In genomic region chr12:40999212-40999611, GRCh38 we compare ENCODE assay signal across 25 cellular contexts.
"Had no signal": no experiment of that assay in that cellular context is flagged by ENCODE, and none has a peak within 500 bp of the region (broad histone marks: within the 10 kb centered on the region; RNA-seq: fewer than 3 reads in every experiment).

No MANE protein-coding gene starts in this region.

- H3K4me1 ChIP-seq: heart left ventricle, parathyroid adenoma, psoas muscle, spleen, suprapubic skin, tibial nerve had no signal

- H3K4me3 ChIP-seq: gastroesophageal sphincter, heart left ventricle, psoas muscle, spleen, suprapubic skin, tibial nerve had no signal

- H3K27me3 ChIP-seq: gastroesophageal sphincter, heart left ventricle, spleen, suprapubic skin, tibial nerve had no signal

- H3K27ac ChIP-seq: gastroesophageal sphincter, heart left ventricle, parathyroid adenoma, psoas muscle, spleen, suprapubic skin, tibial nerve, WERI-Rb-1 had no signal

- DNase-seq: activated CD4-positive, alpha-beta T cell treated with anti-CD3 and anti-CD28 coated beads for 48 hours; activated CD4-positive, alpha-beta T cell treated with anti-CD3 and anti-CD28 coated beads, Interleukin-2, amount 50 U/mL, for 48 hours; activated CD8-positive, alpha-beta memory T cell treated with anti-CD3 and anti-CD28 coated beads for 24 hours; activated gamma-delta T cell; activated naive CD4-positive, alpha-beta T cell treated with anti-CD3 and anti-CD28 coated beads, Interleukin-2, amount 50 U/mL, for 16 hours; amygdala; central memory CD4-positive, alpha-beta T cell; effector CD4-positive, alpha-beta T cell; heart left ventricle; hypothalamus; left cardiac atrium; mammary epithelial cell; naive thymus-derived CD4-positive, alpha-beta T cell; nucleus accumbens; psoas muscle; right cardiac atrium; spleen; stimulated activated naive CD4-positive, alpha-beta T cell; SW 1271; T1000; WERI-Rb-1 had no signal

- H3K36me3 ChIP-seq: gastroesophageal sphincter, heart left ventricle, spleen, suprapubic skin, WERI-Rb-1 had no signal
